29 cellular contexts compared by ENCODE assay signal in the genomic region with DNA sequence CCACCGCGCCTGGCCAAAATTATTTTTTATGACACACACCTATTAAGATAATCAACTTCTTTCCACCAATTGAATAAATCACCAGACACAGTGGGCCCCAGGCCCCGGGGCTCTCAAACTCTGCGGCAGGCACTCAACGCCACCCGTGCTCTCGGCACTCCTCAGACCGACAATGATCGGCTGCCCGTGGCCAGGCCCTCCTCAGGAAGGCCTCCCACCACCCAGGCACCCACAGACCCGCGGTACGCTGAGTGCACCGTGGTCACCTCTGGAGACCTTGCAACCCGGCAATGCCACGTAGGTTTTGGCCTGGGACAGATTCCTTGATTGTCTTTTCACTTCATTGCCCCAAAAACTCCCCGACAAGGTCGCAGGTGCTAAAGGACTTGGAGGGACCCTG. TPM values are rescaled to one million over a fixed set of nuclear protein-coding genes. Genes with fewer than 3 reads are reported as not detected.
"Had no signal": no experiment of that assay in that cellular context is flagged by ENCODE, and none has a peak within 500 bp of the region (broad histone marks: within the 10 kb centered on the region; RNA-seq: fewer than 3 reads in every experiment).

No MANE protein-coding gene starts in this region.

- H3K27me3 ChIP-seq: brain microvascular endothelial cell, gastroesophageal sphincter had no signal

- ATAC-seq: activated CD4-positive, CD25-positive, alpha-beta regulatory T cell treated with anti-CD3 and anti-CD28 coated beads, Interleukin-2, amount 50 U/mL, for 24 hours; activated CD8-positive, alpha-beta T cell treated with anti-CD3 and anti-CD28 coated beads for 36 hours; activated T-cell treated with anti-CD3 and anti-CD28 coated beads, Interleukin-2, amount 50 U/mL, for 4 hours; activated T-helper 17 cell treated with anti-CD3 and anti-CD28 coated beads, Interleukin-2, amount 50 U/mL, for 72 hours; gastroesophageal sphincter; T-cell had no signal

- H3K4me3 ChIP-seq: esophagus squamous epithelium, gastroesophageal sphincter had no signal

- H3K36me3 ChIP-seq: brain microvascular endothelial cell had no signal

- H3K27ac ChIP-seq: brain microvascular endothelial cell, epithelial cell of prostate, esophagus squamous epithelium, gastroesophageal sphincter, WERI-Rb-1 had no signal

- DNase-seq: activated B cell treated with CpG ODN at 0.5 μM for 24 hours; activated CD4-positive, alpha-beta T cell treated with anti-CD3 and anti-CD28 coated beads for 48 hours; activated CD4-positive, alpha-beta T cell treated with anti-CD3 and anti-CD28 coated beads, Interleukin-2, amount 50 U/mL, for 1 hour; activated CD4-positive, alpha-beta T cell treated with anti-CD3 and anti-CD28 coated beads, Interleukin-2, amount 50 U/mL, for 48 hours; activated CD8-positive, alpha-beta memory T cell treated with anti-CD3 and anti-CD28 coated beads for 24 hours; activated CD8-positive, alpha-beta T cell treated with anti-CD3 and anti-CD28 coated beads for 36 hours; activated effector memory CD4-positive, alpha-beta T cell treated with Interleukin-2 at 50 U/mL for 16 hours; activated gamma-delta T cell treated with Interleukin-2 at 50 U/mL for 16 hours; activated naive CD4-positive, alpha-beta T cell treated with anti-CD3 and anti-CD28 coated beads, Interleukin-2, amount 50 U/mL, for 16 hours; activated naive CD4-positive, alpha-beta T cell treated with Interleukin-2 at 50 U/mL for 16 hours; activated T-cell treated with anti-CD3 and anti-CD28 coated beads, Interleukin-2, amount 50 U/mL, for 4 hours; amniotic stem cell; anterior cingulate cortex; brain microvascular endothelial cell; caudate nucleus; effector CD8-positive, alpha-beta T cell; esophagus squamous epithelium; foreskin melanocyte; T-cell; T1000; WERI-Rb-1 had no signal

- H3K9me3 ChIP-seq: esophagus squamous epithelium, gastroesophageal sphincter had no signal

RNA-seq across cellular contexts. Expression of gene RADIL, which starts 6.9 kb away (rescaled TPM):
- total RNA-seq: activated B cell treated with CpG ODN at 0.5 μM for 24 hours had no signal

RNA-seq across cellular contexts. Expression of gene PAPOLB, which starts 14.8 kb away (rescaled TPM):
- total RNA-seq: activated CD8-positive, alpha-beta T cell treated with anti-CD3 and anti-CD28 coated beads for 36 hours; activated T-helper 17 cell treated with anti-CD3 and anti-CD28 coated beads, Interleukin-2, amount 50 U/mL, for 72 hours; astrocyte; bronchial epithelial cell; fibroblast of villous mesenchyme; glomerular endothelial cell; T-cell had no signal
